Comparison of ENCODE assay signal across 16 cellular contexts in genomic region chr12:109523504-109523903, GRCh38.
"Had no signal": no experiment of that assay in that cellular context is flagged by ENCODE, and none has a peak within 500 bp of the region (broad histone marks: within the 10 kb centered on the region; RNA-seq: fewer than 3 reads in every experiment).

No MANE protein-coding gene starts in this region.

- H3K9me3 Mint-ChIP-seq: activated CD4-positive, alpha-beta memory T cell treated with anti-CD3 and anti-CD28 coated beads, Interleukin-2, amount 10 ng/mL, durations not matched to agents 7 days and 5 days; activated naive CD4-positive, alpha-beta T cell treated with anti-CD3 and anti-CD28 coated beads, Interleukin-2, amount 50 U/mL, for 72 hours; immature natural killer cell; neural progenitor cell; WTC11 had no signal

- H3K4me1 Mint-ChIP-seq: activated CD4-positive, alpha-beta memory T cell treated with anti-CD3 and anti-CD28 coated beads, Interleukin-2, amount 10 ng/mL, durations not matched to agents 7 days and 5 days; T-helper 17 cell had no signal

- DNase-seq: activated CD4-positive, alpha-beta memory T cell treated with anti-CD3 and anti-CD28 coated beads, Interleukin-2, amount 10 ng/mL, durations not matched to agents 7 days and 5 days; activated CD4-positive, alpha-beta T cell treated with anti-CD3 and anti-CD28 coated beads for 4 hours; activated gamma-delta T cell; activated T-cell treated with anti-CD3 and anti-CD28 coated beads, Interleukin-2, amount 50 U/mL, for 48 hours; body of pancreas; cortex of kidney; effector CD8-positive, alpha-beta T cell; foreskin keratinocyte; immature natural killer cell; left colon; stimulated activated CD4-positive, alpha-beta T cell treated with anti-CD3 and anti-CD28 coated beads, Interleukin-1b, Interleukin-23, amount 100 ng/mL, for 48 hours; stomach; T-helper 17 cell had no signal

- ATAC-seq: activated naive CD4-positive, alpha-beta T cell treated with anti-CD3 and anti-CD28 coated beads, Interleukin-2, amount 50 U/mL, for 72 hours; body of pancreas; foreskin keratinocyte; left colon; T-helper 17 cell; WTC11 had no signal

- H3K4me3 Mint-ChIP-seq: activated CD4-positive, alpha-beta memory T cell treated with anti-CD3 and anti-CD28 coated beads, Interleukin-2, amount 10 ng/mL, durations not matched to agents 7 days and 5 days; immature natural killer cell; T-helper 17 cell; WTC11 had no signal

- H3K27ac Mint-ChIP-seq: activated CD4-positive, alpha-beta memory T cell treated with anti-CD3 and anti-CD28 coated beads, Interleukin-2, amount 10 ng/mL, durations not matched to agents 7 days and 5 days had no signal

- H3K27me3 Mint-ChIP-seq: activated CD4-positive, alpha-beta memory T cell treated with anti-CD3 and anti-CD28 coated beads, Interleukin-2, amount 10 ng/mL, durations not matched to agents 7 days and 5 days; T-helper 17 cell had no signal
